In the genomic region with DNA sequence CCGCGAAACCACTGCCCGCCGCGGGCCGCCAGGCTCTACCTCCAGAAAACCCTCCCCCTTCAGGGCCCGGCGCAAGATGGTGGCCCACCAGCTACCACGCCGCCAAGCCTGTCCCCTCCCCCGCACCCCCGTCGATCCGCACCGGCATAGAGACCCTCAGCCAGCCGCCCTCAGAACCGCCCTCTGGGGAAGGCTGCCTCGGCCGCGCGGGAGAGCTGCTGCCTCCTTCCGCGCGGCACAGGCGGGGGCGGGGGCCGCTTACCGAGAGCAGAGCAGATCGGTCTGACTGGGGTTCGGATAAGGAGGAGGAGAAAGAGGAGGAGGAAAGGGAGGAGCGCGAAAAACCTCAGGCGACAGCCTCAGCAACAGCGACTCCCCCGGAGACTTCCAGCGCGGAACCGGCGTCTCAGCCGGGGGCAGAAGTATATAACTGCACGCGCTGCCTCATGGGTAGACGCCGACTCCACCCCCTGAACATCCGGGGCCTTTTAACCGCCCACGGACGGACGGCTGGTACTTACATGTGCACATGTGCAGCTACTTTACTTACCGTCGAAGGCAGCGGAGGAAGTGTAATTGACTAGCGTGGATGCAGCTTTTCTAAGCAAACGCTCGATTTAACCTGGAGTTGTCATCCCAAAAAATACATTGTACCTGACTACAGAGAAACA, we compare ENCODE assay signal across 1 cellular context.
TF ChIP-seq lines count a peak whose summit lies in the region.

A gene with protein sequence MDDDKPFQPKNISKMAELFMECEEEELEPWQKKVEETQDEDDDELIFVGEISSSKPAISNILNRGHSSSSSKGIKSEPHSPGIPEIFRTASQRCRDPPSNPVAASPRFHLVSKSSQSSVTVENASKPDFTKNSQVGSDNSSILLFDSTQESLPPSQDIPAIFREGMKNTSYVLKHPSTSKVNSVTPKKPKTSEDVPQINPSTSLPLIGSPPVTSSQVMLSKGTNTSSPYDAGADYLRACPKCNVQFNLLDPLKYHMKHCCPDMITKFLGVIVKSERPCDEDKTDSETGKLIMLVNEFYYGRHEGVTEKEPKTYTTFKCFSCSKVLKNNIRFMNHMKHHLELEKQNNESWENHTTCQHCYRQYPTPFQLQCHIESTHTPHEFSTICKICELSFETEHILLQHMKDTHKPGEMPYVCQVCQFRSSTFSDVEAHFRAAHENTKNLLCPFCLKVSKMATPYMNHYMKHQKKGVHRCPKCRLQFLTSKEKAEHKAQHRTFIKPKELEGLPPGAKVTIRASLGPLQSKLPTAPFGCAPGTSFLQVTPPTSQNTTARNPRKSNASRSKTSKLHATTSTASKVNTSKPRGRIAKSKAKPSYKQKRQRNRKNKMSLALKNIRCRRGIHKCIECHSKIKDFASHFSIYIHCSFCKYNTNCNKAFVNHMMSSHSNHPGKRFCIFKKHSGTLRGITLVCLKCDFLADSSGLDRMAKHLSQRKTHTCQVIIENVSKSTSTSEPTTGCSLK (minus strand): TSS at position 400 of the 671 bp plus-strand sequence. CDS start 8,450 bp downstream, outside the sequence.

TF ChIP-seq in HepG2, 621 proteins besides CTCF, POLR2A, EP300 and RAD21 (continued from another document and continues in another):
- TF ChIP-seq, protein P1, sequence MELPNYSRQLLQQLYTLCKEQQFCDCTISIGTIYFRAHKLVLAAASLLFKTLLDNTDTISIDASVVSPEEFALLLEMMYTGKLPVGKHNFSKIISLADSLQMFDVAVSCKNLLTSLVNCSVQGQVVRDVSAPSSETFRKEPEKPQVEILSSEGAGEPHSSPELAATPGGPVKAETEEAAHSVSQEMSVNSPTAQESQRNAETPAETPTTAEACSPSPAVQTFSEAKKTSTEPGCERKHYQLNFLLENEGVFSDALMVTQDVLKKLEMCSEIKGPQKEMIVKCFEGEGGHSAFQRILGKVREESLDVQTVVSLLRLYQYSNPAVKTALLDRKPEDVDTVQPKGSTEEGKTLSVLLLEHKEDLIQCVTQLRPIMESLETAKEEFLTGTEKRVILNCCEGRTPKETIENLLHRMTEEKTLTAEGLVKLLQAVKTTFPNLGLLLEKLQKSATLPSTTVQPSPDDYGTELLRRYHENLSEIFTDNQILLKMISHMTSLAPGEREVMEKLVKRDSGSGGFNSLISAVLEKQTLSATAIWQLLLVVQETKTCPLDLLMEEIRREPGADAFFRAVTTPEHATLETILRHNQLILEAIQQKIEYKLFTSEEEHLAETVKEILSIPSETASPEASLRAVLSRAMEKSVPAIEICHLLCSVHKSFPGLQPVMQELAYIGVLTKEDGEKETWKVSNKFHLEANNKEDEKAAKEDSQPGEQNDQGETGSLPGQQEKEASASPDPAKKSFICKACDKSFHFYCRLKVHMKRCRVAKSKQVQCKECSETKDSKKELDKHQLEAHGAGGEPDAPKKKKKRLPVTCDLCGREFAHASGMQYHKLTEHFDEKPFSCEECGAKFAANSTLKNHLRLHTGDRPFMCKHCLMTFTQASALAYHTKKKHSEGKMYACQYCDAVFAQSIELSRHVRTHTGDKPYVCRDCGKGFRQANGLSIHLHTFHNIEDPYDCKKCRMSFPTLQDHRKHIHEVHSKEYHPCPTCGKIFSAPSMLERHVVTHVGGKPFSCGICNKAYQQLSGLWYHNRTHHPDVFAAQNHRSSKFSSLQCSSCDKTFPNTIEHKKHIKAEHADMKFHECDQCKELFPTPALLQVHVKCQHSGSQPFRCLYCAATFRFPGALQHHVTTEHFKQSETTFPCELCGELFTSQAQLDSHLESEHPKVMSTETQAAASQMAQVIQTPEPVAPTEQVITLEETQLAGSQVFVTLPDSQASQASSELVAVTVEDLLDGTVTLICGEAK (IDR thresholded peaks at IDR 0.05) = no peak
- TF ChIP-seq, protein P1 (CRISPR knock-in tag; IDR thresholded peaks at IDR 0.05) = no peak
- TF ChIP-seq, protein P2, sequence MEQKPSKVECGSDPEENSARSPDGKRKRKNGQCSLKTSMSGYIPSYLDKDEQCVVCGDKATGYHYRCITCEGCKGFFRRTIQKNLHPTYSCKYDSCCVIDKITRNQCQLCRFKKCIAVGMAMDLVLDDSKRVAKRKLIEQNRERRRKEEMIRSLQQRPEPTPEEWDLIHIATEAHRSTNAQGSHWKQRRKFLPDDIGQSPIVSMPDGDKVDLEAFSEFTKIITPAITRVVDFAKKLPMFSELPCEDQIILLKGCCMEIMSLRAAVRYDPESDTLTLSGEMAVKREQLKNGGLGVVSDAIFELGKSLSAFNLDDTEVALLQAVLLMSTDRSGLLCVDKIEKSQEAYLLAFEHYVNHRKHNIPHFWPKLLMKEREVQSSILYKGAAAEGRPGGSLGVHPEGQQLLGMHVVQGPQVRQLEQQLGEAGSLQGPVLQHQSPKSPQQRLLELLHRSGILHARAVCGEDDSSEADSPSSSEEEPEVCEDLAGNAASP (CRISPR knock-in tag; IDR thresholded peaks at IDR 0.05; ENCODE audit: borderline replicate concordance) = no peak; the same call in 1 of the 2 replicates
- TF ChIP-seq HOXA3 (CRISPR knock-in tag; IDR thresholded peaks at IDR 0.05) = peak; percentile 71
- TF ChIP-seq TARDBP (CRISPR knock-in tag; IDR thresholded peaks at IDR 0.05) = 0 out of 2 replicates have a peak, but pooled peaks have one; percentile 18
- TF ChIP-seq, protein P3, sequence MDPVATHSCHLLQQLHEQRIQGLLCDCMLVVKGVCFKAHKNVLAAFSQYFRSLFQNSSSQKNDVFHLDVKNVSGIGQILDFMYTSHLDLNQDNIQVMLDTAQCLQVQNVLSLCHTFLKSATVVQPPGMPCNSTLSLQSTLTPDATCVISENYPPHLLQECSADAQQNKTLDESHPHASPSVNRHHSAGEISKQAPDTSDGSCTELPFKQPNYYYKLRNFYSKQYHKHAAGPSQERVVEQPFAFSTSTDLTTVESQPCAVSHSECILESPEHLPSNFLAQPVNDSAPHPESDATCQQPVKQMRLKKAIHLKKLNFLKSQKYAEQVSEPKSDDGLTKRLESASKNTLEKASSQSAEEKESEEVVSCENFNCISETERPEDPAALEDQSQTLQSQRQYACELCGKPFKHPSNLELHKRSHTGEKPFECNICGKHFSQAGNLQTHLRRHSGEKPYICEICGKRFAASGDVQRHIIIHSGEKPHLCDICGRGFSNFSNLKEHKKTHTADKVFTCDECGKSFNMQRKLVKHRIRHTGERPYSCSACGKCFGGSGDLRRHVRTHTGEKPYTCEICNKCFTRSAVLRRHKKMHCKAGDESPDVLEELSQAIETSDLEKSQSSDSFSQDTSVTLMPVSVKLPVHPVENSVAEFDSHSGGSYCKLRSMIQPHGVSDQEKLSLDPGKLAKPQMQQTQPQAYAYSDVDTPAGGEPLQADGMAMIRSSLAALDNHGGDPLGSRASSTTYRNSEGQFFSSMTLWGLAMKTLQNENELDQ (CRISPR knock-in tag; IDR thresholded peaks at IDR 0.05; ENCODE audit: borderline replicate concordance) = no peak
- TF ChIP-seq NR2F1 (CRISPR knock-in tag; IDR thresholded peaks at IDR 0.05) = no peak
- TF ChIP-seq, protein P4, sequence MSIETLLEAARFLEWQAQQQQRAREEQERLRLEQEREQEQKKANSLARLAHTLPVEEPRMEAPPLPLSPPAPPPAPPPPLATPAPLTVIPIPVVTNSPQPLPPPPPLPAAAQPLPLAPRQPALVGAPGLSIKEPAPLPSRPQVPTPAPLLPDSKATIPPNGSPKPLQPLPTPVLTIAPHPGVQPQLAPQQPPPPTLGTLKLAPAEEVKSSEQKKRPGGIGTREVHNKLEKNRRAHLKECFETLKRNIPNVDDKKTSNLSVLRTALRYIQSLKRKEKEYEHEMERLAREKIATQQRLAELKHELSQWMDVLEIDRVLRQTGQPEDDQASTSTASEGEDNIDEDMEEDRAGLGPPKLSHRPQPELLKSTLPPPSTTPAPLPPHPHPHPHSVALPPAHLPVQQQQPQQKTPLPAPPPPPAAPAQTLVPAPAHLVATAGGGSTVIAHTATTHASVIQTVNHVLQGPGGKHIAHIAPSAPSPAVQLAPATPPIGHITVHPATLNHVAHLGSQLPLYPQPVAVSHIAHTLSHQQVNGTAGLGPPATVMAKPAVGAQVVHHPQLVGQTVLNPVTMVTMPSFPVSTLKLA (IDR thresholded peaks at IDR 0.05) = no peak
- TF ChIP-seq ZNF891 (CRISPR knock-in tag; IDR thresholded peaks at IDR 0.05) = peak; percentile 35; the same call in 1 of the 2 replicates
- TF ChIP-seq ZNF460 (CRISPR knock-in tag; IDR thresholded peaks at IDR 0.05; ENCODE audit: borderline replicate concordance) = no peak
- TF ChIP-seq ZNF546 (CRISPR knock-in tag; conservative IDR thresholded peaks at IDR 0.05) = no peak
- TF ChIP-seq ZMYM2 (CRISPR knock-in tag; IDR thresholded peaks at IDR 0.05) = no peak
- TF ChIP-seq, protein P5, sequence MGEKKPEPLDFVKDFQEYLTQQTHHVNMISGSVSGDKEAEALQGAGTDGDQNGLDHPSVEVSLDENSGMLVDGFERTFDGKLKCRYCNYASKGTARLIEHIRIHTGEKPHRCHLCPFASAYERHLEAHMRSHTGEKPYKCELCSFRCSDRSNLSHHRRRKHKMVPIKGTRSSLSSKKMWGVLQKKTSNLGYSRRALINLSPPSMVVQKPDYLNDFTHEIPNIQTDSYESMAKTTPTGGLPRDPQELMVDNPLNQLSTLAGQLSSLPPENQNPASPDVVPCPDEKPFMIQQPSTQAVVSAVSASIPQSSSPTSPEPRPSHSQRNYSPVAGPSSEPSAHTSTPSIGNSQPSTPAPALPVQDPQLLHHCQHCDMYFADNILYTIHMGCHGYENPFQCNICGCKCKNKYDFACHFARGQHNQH (CRISPR knock-in tag; IDR thresholded peaks at IDR 0.05) = peak; percentile 78
- TF ChIP-seq IRF2 (CRISPR knock-in tag; IDR thresholded peaks at IDR 0.05) = peak; percentile 50
- no peak for TF ChIP-seq ZFP41 (CRISPR knock-in tag; IDR thresholded peaks at IDR 0.05; ENCODE audit: borderline replicate concordance)
- 0 out of 2 replicates have a peak, but pooled peaks have one; percentile 52 for TF ChIP-seq ZNF205 (CRISPR knock-in tag; IDR thresholded peaks at IDR 0.05)
- TF ChIP-seq ZNF343 (CRISPR knock-in tag; IDR thresholded peaks at IDR 0.05) = no peak
- 0 out of 2 replicates have a peak, but pooled peaks have one; percentile 28 for TF ChIP-seq ZNF841 (CRISPR knock-in tag; IDR thresholded peaks at IDR 0.05; ENCODE audit: borderline replicate concordance)
- no peak for TF ChIP-seq CREB1 (IDR thresholded peaks at IDR 0.05)
- no peak for TF ChIP-seq CREB1 (CRISPR knock-in tag; IDR thresholded peaks at IDR 0.05)
- no peak for TF ChIP-seq KDM5B (CRISPR knock-in tag; IDR thresholded peaks at IDR 0.05; ENCODE audit: borderline replicate concordance)
- peak; percentile 49; the same call in 1 of the 2 replicates for TF ChIP-seq KMT2B (CRISPR knock-in tag; IDR thresholded peaks at IDR 0.05)
- 0 out of 2 replicates have a peak, but pooled peaks have one; percentile 17 for TF ChIP-seq HDAC2 (CRISPR knock-in tag; IDR thresholded peaks at IDR 0.05)
- TF ChIP-seq, protein P6, sequence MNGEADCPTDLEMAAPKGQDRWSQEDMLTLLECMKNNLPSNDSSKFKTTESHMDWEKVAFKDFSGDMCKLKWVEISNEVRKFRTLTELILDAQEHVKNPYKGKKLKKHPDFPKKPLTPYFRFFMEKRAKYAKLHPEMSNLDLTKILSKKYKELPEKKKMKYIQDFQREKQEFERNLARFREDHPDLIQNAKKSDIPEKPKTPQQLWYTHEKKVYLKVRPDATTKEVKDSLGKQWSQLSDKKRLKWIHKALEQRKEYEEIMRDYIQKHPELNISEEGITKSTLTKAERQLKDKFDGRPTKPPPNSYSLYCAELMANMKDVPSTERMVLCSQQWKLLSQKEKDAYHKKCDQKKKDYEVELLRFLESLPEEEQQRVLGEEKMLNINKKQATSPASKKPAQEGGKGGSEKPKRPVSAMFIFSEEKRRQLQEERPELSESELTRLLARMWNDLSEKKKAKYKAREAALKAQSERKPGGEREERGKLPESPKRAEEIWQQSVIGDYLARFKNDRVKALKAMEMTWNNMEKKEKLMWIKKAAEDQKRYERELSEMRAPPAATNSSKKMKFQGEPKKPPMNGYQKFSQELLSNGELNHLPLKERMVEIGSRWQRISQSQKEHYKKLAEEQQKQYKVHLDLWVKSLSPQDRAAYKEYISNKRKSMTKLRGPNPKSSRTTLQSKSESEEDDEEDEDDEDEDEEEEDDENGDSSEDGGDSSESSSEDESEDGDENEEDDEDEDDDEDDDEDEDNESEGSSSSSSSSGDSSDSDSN (CRISPR knock-in tag; IDR thresholded peaks at IDR 0.05) = peak; percentile 50; the same call in 1 of the 2 replicates
- TF ChIP-seq FIP1L1 (IDR thresholded peaks at IDR 0.05; ENCODE audit: borderline replicate concordance, insufficient read depth, low read depth, low read length) = no peak
- 0 out of 2 replicates have a peak, but pooled peaks have one; percentile 44 for TF ChIP-seq ZFAT (CRISPR knock-in tag; conservative IDR thresholded peaks at IDR 0.05)
- TF ChIP-seq, protein P7, sequence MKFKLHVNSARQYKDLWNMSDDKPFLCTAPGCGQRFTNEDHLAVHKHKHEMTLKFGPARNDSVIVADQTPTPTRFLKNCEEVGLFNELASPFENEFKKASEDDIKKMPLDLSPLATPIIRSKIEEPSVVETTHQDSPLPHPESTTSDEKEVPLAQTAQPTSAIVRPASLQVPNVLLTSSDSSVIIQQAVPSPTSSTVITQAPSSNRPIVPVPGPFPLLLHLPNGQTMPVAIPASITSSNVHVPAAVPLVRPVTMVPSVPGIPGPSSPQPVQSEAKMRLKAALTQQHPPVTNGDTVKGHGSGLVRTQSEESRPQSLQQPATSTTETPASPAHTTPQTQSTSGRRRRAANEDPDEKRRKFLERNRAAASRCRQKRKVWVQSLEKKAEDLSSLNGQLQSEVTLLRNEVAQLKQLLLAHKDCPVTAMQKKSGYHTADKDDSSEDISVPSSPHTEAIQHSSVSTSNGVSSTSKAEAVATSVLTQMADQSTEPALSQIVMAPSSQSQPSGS (CRISPR knock-in tag; IDR thresholded peaks at IDR 0.05) = 0 out of 2 replicates have a peak, but pooled peaks have one; percentile 56
